21 cellular contexts compared by ENCODE assay signal in genomic region chr20:34004790-34005457, GRCh38.
"Had no signal": no experiment of that assay in that cellular context is flagged by ENCODE, and none has a peak within 500 bp of the region (broad histone marks: within the 10 kb centered on the region; RNA-seq: fewer than 3 reads in every experiment).

No MANE protein-coding gene starts in this region.

- H3K4me3 ChIP-seq: coronary artery, gastroesophageal sphincter, tibial artery had no signal

- H3K27ac ChIP-seq: coronary artery, epithelial cell of prostate, gastroesophageal sphincter, tibial artery had no signal

- ATAC-seq: activated T-cell treated with anti-CD3 and anti-CD28 coated beads, Interleukin-2, amount 50 U/mL, for 72 hours; gastroesophageal sphincter; left cardiac atrium had no signal

- DNase-seq: activated B cell treated with CpG ODN at 0.5 μM for 24 hours; activated CD4-positive, alpha-beta T cell treated with anti-CD3 and anti-CD28 coated beads for 4 hours; activated CD4-positive, alpha-beta T cell treated with anti-CD3 and anti-CD28 coated beads, Interleukin-2, amount 50 U/mL, for 48 hours; activated CD8-positive, alpha-beta memory T cell treated with anti-CD3 and anti-CD28 coated beads, Interleukin-2, amount 50 U/mL, for 48 hours; activated effector memory CD4-positive, alpha-beta T cell treated with Interleukin-2 at 50 U/mL for 16 hours; activated naive CD4-positive, alpha-beta T cell treated with anti-CD3 and anti-CD28 coated beads for 36 hours; activated T-cell treated with anti-CD3 and anti-CD28 coated beads, Interleukin-2, amount 50 U/mL, for 72 hours; cerebellar nuclear complex; head of caudate nucleus; islet precursor cell; left cardiac atrium; stimulated activated CD4-positive, alpha-beta T cell treated with anti-CD3 and anti-CD28 coated beads, Interleukin-4, amount 100 ng/mL, for 4 hours; substantia nigra; T1000; tibial artery had no signal

- H3K9me3 ChIP-seq: gastroesophageal sphincter, tibial artery had no signal

- H3K36me3 ChIP-seq: gastroesophageal sphincter, tibial artery had no signal

- H3K27me3 ChIP-seq: gastroesophageal sphincter, tibial artery had no signal

- H3K4me3 Mint-ChIP-seq: activated B cell treated with CpG ODN at 0.5 μM for 24 hours; activated naive CD4-positive, alpha-beta T cell treated with anti-CD3 and anti-CD28 coated beads for 36 hours; activated T-cell treated with anti-CD3 and anti-CD28 coated beads, Interleukin-2, amount 50 U/mL, for 72 hours; memory B cell; stimulated activated naive CD8-positive, alpha-beta T cell treated with anti-CD3 and anti-CD28 coated beads, Interleukin-15, Interleukin-2, amounts not matched to agents 100 ng/mL and 50 ng/mL, for 24 hours; T-helper 1 cell treated with Interleukin-12 subunit alpha and Interleukin-12 subunit beta and Interleukin-4 antibody, amounts not matched to agents 30 μg/mL and 1 μg/mL, for 36 hours had no signal

- H3K9me3 Mint-ChIP-seq: activated B cell treated with CpG ODN at 0.5 μM for 24 hours; activated naive CD4-positive, alpha-beta T cell treated with anti-CD3 and anti-CD28 coated beads for 36 hours; activated T-cell treated with anti-CD3 and anti-CD28 coated beads, Interleukin-2, amount 50 U/mL, for 72 hours; memory B cell; stimulated activated naive CD8-positive, alpha-beta T cell treated with anti-CD3 and anti-CD28 coated beads, Interleukin-15, Interleukin-2, amounts not matched to agents 100 ng/mL and 50 ng/mL, for 24 hours; T-helper 1 cell treated with Interleukin-12 subunit alpha and Interleukin-12 subunit beta and Interleukin-4 antibody, amounts not matched to agents 30 μg/mL and 1 μg/mL, for 36 hours had no signal

- H3K27ac Mint-ChIP-seq: activated B cell treated with CpG ODN at 0.5 μM for 24 hours; activated naive CD4-positive, alpha-beta T cell treated with anti-CD3 and anti-CD28 coated beads for 36 hours; activated T-cell treated with anti-CD3 and anti-CD28 coated beads, Interleukin-2, amount 50 U/mL, for 72 hours; memory B cell; stimulated activated naive CD8-positive, alpha-beta T cell treated with anti-CD3 and anti-CD28 coated beads, Interleukin-15, Interleukin-2, amounts not matched to agents 100 ng/mL and 50 ng/mL, for 24 hours; T-helper 1 cell treated with Interleukin-12 subunit alpha and Interleukin-12 subunit beta and Interleukin-4 antibody, amounts not matched to agents 30 μg/mL and 1 μg/mL, for 36 hours had no signal

- H3K27me3 Mint-ChIP-seq: activated B cell treated with CpG ODN at 0.5 μM for 24 hours; memory B cell; stimulated activated naive CD8-positive, alpha-beta T cell treated with anti-CD3 and anti-CD28 coated beads, Interleukin-15, Interleukin-2, amounts not matched to agents 100 ng/mL and 50 ng/mL, for 24 hours had no signal
